Comparison of ENCODE assay signal across 1 cellular context in genomic region chr15:91866371-91866905, GRCh38.
TF ChIP-seq lines count a peak whose summit lies in the region.

No MANE protein-coding gene starts in this region.

TF ChIP-seq in HepG2, 621 proteins besides CTCF, POLR2A, EP300 and RAD21 (continued from another document):
- TF ChIP-seq CEBPZ (IDR thresholded peaks at IDR 0.05; ENCODE audit: low read length) = no peak
- TF ChIP-seq CREB1 (IDR thresholded peaks at IDR 0.05) = no peak
- no peak for TF ChIP-seq CREB1 (CRISPR knock-in tag; IDR thresholded peaks at IDR 0.05)
- no peak for TF ChIP-seq MLXIP (CRISPR knock-in tag; IDR thresholded peaks at IDR 0.05; ENCODE audit: borderline replicate concordance)
- no peak for TF ChIP-seq SMAD1 (CRISPR knock-in tag; IDR thresholded peaks at IDR 0.05; ENCODE audit: borderline replicate concordance, low read depth)
- TF ChIP-seq STAG1 (CRISPR knock-in tag; IDR thresholded peaks at IDR 0.05) = no peak
- no peak for TF ChIP-seq DNMT1 (CRISPR knock-in tag; IDR thresholded peaks at IDR 0.05)
- TF ChIP-seq KMT2A (CRISPR knock-in tag; IDR thresholded peaks at IDR 0.05) = no peak
- no peak for TF ChIP-seq ZIK1 (CRISPR knock-in tag; IDR thresholded peaks at IDR 0.05; ENCODE audit: borderline replicate concordance, low read depth)
- TF ChIP-seq PAWR (CRISPR knock-in tag; IDR thresholded peaks at IDR 0.05; ENCODE audit: borderline replicate concordance) = no peak
